ENCODE assay signal across 19 cellular contexts in the genomic region with DNA sequence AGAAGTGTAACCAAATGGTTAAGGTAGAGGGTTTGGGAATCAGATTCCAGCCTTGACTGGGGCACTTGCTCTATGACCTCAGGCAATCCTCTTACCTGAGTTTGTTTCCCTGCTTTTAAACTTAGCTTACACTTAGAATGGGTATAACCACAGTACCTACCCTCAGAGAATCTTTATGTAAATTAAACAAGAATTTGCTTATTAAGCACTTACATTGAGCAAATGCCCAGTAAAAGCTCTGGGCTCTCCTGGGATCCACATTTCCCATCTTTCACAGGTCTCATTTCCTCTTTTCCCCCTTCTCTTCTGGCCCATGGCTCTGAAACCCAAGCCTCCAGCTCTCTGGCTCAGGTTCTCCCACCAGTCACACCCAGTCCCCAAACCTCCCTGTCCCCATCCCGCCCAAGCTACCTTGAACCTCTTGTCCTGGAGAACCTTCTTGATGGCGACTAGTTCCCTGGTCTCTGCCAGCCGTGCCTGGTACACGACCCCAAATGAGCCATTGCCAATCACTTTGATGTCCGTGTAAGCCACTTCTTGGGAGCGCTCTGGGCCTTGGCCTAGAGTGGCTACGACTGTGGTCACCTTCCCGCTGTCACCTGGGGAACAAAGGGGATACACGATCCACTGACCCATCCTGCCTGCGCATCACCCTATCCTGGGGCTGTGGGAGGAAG. TPM values are rescaled to one million over a fixed set of nuclear protein-coding genes. Genes with fewer than 3 reads are reported as not detected.
DNase-seq lines count a peak whose midpoint lies in the region; ATAC-seq, FAIRE-seq and TF ChIP-seq lines count a peak whose summit lies in the region.
"Had no signal": no experiment of that assay in that cellular context is flagged by ENCODE, and none has a peak within 500 bp of the region (broad histone marks: within the 10 kb centered on the region; RNA-seq: fewer than 3 reads in every experiment).

No MANE protein-coding gene starts in this region.

- H4K20me1 ChIP-seq in IMR-90 (ENCODE audit: insufficient read depth, low read length) (peaks cover 18% of the 10 kb centered on the region), K562 (replicated peaks; ENCODE audit: control insufficient read depth, insufficient read depth, low read length) (no peaks in the 10 kb centered on the region)

- H3K36me3 ChIP-seq in IMR-90 (ENCODE audit: control insufficient read depth, insufficient read depth, low read length), result peaks cover 27% of the 10 kb centered on the region
- peaks cover 52% of the 10 kb centered on the region for H3K36me3 ChIP-seq in K562 (ENCODE audit: control insufficient read depth, insufficient read depth, low read length)
- peaks cover 40% of the 10 kb centered on the region for H3K36me3 ChIP-seq in neutrophil

- peaks cover 30% of the 10 kb centered on the region for H3K36me3 Mint-ChIP-seq in activated CD4-positive, alpha-beta T cell treated with anti-CD3 and anti-CD28 coated beads for 36 hours (ENCODE audit: low read depth)
- H3K36me3 Mint-ChIP-seq in T-helper 2 cell treated with Interferon-gamma antibody and Interleukin-4, amounts not matched to agents 5 μg/mL and 100 μg/mL, for 36 hours (ENCODE audit: low read depth), result peaks cover 36% of the 10 kb centered on the region

- H2BK120ac ChIP-seq in IMR-90 (ENCODE audit: low read depth, low read length), result no peak overlapping the region

- H3K18ac ChIP-seq in IMR-90 (ENCODE audit: low read depth, low read length), result no peak overlapping the region

- H2AK5ac ChIP-seq in IMR-90 (ENCODE audit: low read depth, low read length), result no peak overlapping the region

- H3K27ac Mint-ChIP-seq in activated CD4-positive, alpha-beta T cell treated with anti-CD3 and anti-CD28 coated beads for 36 hours, result peak overlapping the region; percentile 39
- H3K27ac Mint-ChIP-seq in T-helper 2 cell treated with Interferon-gamma antibody and Interleukin-4, amounts not matched to agents 5 μg/mL and 100 μg/mL, for 36 hours, result no peak overlapping the region

- peaks cover 56% of the 10 kb centered on the region for H3K79me2 ChIP-seq in K562 (ENCODE audit: control insufficient read depth, insufficient read depth, low read length)

- H3K4me3 ChIP-seq in IMR-90 (ENCODE audit: insufficient read depth, low read depth, low read length), result no peak overlapping the region
- no peak overlapping the region for H3K4me3 ChIP-seq in K562
- H3K4me3 ChIP-seq in neutrophil (ENCODE audit: low read depth in 1 of 2, low read length in 1 of 2), result no peak overlapping the region

- BruUV-seq in IMR-90 (replicated peaks; lab: Mats Ljungman, UMichigan) (no TSS peak), K562 (replicated peaks; lab: Mats Ljungman, UMichigan) (no TSS peak)

- CTCF ChIA-PET in activated CD4-positive, alpha-beta T cell treated with anti-CD3 and anti-CD28 coated beads for 36 hours (lab: Charles Lee), result interaction anchor here (1.1 to 2.2 kb wide), 4 partner anchors 12 to 115 kb away, joined by 3 to 6 read pairs (median 4); no protein-coding TSS in a partner anchor
- CTCF ChIA-PET in IMR-90 (lab: Yijun Ruan, JAX), result interaction anchor here (0.7 kb wide), 1 partner anchor 24 kb away, joined by 3 read pairs; no protein-coding TSS in a partner anchor
- CTCF ChIA-PET in K562 (lab: Yijun Ruan, JAX; ENCODE audit: low intra/inter-chr PET ratio), result no interaction called here

- in situ Hi-C loops in IMR-90 (cut with MboI; ENCODE audit: low sequenced_read_pairs), result no loop called here
- in situ Hi-C loops in K562 (cut with MboI), result no loop called here

- H2AFZ ChIP-seq in IMR-90 (replicated peaks; ENCODE audit: low read length, poor library complexity) (no peak overlapping the region), K562 (ENCODE audit: low read depth, low read length) (no peak overlapping the region)

- H4K91ac ChIP-seq in IMR-90 (ENCODE audit: insufficient read depth, low read depth, low read length), result no peak overlapping the region

- no peak for DNase-seq in activated CD4-positive, alpha-beta T cell treated with anti-CD3 and anti-CD28 coated beads for 36 hours
- no peak for DNase-seq in activated CD4-positive, alpha-beta T cell treated with anti-CD3 and anti-CD28 coated beads, Interleukin-2, amount 50 U/mL, for 48 hours
- DNase-seq in IMR-90, result no peak
- DNase-seq in K562 (ENCODE audit: extremely low read depth in 1 of 4, low spot score in 3 of 4), result no peak
- no peak for DNase-seq in T-helper 2 cell treated with Interferon-gamma antibody and Interleukin-4, amounts not matched to agents 5 μg/mL and 100 μg/mL, for 36 hours (ENCODE audit: low spot score)
- DNase-seq: caudate nucleus; foreskin keratinocyte; H7; MV-4-11; NCI-H2107; NCI-H748 treated with DMSO at 0.1 percent for 48 hours; stimulated activated CD4-positive, alpha-beta T cell treated with anti-CD3 and anti-CD28 coated beads, Interleukin-12 subunit alpha, Interleukin-12 subunit beta, amount 100 ng/mL, for 4 hours had no signal

- no peak overlapping the region for H3K23ac ChIP-seq in IMR-90 (ENCODE audit: low read depth, low read length)

- intact Hi-C loops in activated CD4-positive, alpha-beta T cell treated with anti-CD3 and anti-CD28 coated beads for 36 hours (cut with DNase I, micrococcal nuclease), result no loop called here
- intact Hi-C loops in IMR-90 (cut with micrococcal nuclease) (loop anchor here (5.0 kb wide), 1 partner anchor 132 kb away; no protein-coding TSS in a partner anchor), K562 (cut with micrococcal nuclease) (loop anchor here (5.0 kb wide), 2 partner anchors 42 to 58 kb away; no protein-coding TSS in a partner anchor)

- no peak overlapping the region for H2AK9ac ChIP-seq in IMR-90 (replicated peaks; ENCODE audit: low read depth, low read length, poor library complexity)

- H3K14ac ChIP-seq in IMR-90 (replicated peaks; ENCODE audit: low read depth, low read length), result no peak overlapping the region

- 0 out of 2 replicates have a peak, but pooled peaks cover 2% of the 10 kb centered on the region for H3K4me1 ChIP-seq in IMR-90 (ENCODE audit: control insufficient read depth, insufficient read depth, low read length)
- peaks cover 0 to 10% of the 10 kb centered on the region in 2 experiments; a peak in 4 of 5 replicates for H3K4me1 ChIP-seq in K562 (replicated peaks in 1 of 2; ENCODE audit: control insufficient read depth in 2 of 2, insufficient read depth in 2 of 2, low read length in 2 of 2)
- H3K4me1 ChIP-seq in neutrophil (ENCODE audit: control insufficient read depth in 1 of 2, insufficient read depth in 1 of 2, low read depth in 1 of 2, low read length in 1 of 2), result peaks cover 40 to 43% of the 10 kb centered on the region in 2 experiments

- H3K27me3 Mint-ChIP-seq in activated CD4-positive, alpha-beta T cell treated with anti-CD3 and anti-CD28 coated beads for 36 hours, result no peaks in the 10 kb centered on the region
- H3K27me3 Mint-ChIP-seq in T-helper 2 cell treated with Interferon-gamma antibody and Interleukin-4, amounts not matched to agents 5 μg/mL and 100 μg/mL, for 36 hours (ENCODE audit: low read depth), result no peaks in the 10 kb centered on the region

- TF ChIP-seq EP300 in K562 (IDR thresholded peaks at IDR 0.05; ENCODE audit: low read length), result no peak

- no peak for TF ChIP-seq POLR2A in IMR-90 (IDR thresholded peaks at IDR 0.05; ENCODE audit: low read depth, low read length)
- TF ChIP-seq POLR2A in K562 (conservative IDR thresholded peaks at IDR 0.05), result no peak

- H3K4me2 ChIP-seq in IMR-90 (ENCODE audit: low read depth, low read length) (no peak overlapping the region), K562 (ENCODE audit: insufficient read depth, low read length) (no peak overlapping the region)

- no peak overlapping the region for H3K4me3 Mint-ChIP-seq in activated CD4-positive, alpha-beta T cell treated with anti-CD3 and anti-CD28 coated beads for 36 hours
- no peak overlapping the region for H3K4me3 Mint-ChIP-seq in T-helper 2 cell treated with Interferon-gamma antibody and Interleukin-4, amounts not matched to agents 5 μg/mL and 100 μg/mL, for 36 hours

- FAIRE-seq in K562 (lab: Jason Lieb, UNC), result no peak
- FAIRE-seq: endometrium, GM12892 had no signal

- TF ChIP-seq CTCF in IMR-90 (conservative IDR thresholded peaks at IDR 0.05; ENCODE audit: low read depth, low read length), result no peak
- TF ChIP-seq CTCF in K562 (IDR thresholded peaks at IDR 0.05 in 2 of 3, conservative IDR thresholded peaks at IDR 0.05 in 1 of 3; ENCODE audit: insufficient read depth in 2 of 3, low read depth in 1 of 3, low read length in 3 of 3), result no peak
- no peak for TF ChIP-seq CTCF in neutrophil (IDR thresholded peaks at IDR 0.05)

- H3K9me3 ChIP-seq in IMR-90 (ENCODE audit: control insufficient read depth, insufficient read depth, low read length) (no peaks in the 10 kb centered on the region), K562 (replicated peaks; ENCODE audit: control insufficient read depth, insufficient read depth, low read depth, low read length) (no peaks in the 10 kb centered on the region), neutrophil (no peaks in the 10 kb centered on the region)

- no peak overlapping the region for H4K5ac ChIP-seq in IMR-90 (ENCODE audit: low read depth, low read length)

- POLR2A ChIA-PET in activated CD4-positive, alpha-beta T cell treated with anti-CD3 and anti-CD28 coated beads for 36 hours (lab: Charles Lee), result interaction anchor here (0.7 kb wide), 1 partner anchor 1546 kb away, joined by 3 read pairs; no protein-coding TSS in a partner anchor
- POLR2A ChIA-PET in IMR-90 (lab: Charles Lee; ENCODE audit: unreplicated experiment) (interaction anchor here (0.5 to 0.6 kb wide), 2 partner anchors 18 to 116 kb away, joined by 7 read pairs; no protein-coding TSS in a partner anchor), K562 (lab: Yijun Ruan, JAX) (interaction anchor here (0.6 to 11.7 kb wide), 7 partner anchors 12 to 385 kb away, joined by 3 to 116 read pairs (median 4); partner anchors contain the start of gene PAFAH1B3)

- WGBS in IMR-90 (ENCODE audit: extremely low coverage in 2 of 2, insufficient read length in 1 of 2), 2 experiments, result 95% methylated on average over 4 of the region's 10 CpGs; no CpG with 5 or more reads in 1 of the 2 experiments
- 93% methylated on average over 10 of the region's 10 CpGs for WGBS in K562 (ENCODE audit: insufficient coverage, low coverage, missing lambda C conversion rate)

- no peaks in the 10 kb centered on the region for H3K9me3 Mint-ChIP-seq in activated CD4-positive, alpha-beta T cell treated with anti-CD3 and anti-CD28 coated beads for 36 hours (ENCODE audit: low read depth)
- no peaks in the 10 kb centered on the region for H3K9me3 Mint-ChIP-seq in T-helper 2 cell treated with Interferon-gamma antibody and Interleukin-4, amounts not matched to agents 5 μg/mL and 100 μg/mL, for 36 hours

- no peak for ATAC-seq in activated CD4-positive, alpha-beta T cell treated with anti-CD3 and anti-CD28 coated beads for 36 hours
- ATAC-seq in IMR-90 (ENCODE audit: low read depth) (no peak), K562 (no peak), GM19452 (IDR thresholded peaks at IDR 0.05; ENCODE audit: unreplicated experiment) (no peak), GM18909 (IDR thresholded peaks at IDR 0.05; ENCODE audit: poor library complexity, unreplicated experiment) (no peak)
- ATAC-seq: foreskin keratinocyte, SK-N-SH treated with all-trans-retinoic acid at 6 μM for 48 hours had no signal

- H3K9me1 ChIP-seq in IMR-90 (ENCODE audit: insufficient read depth, low read length), result peaks cover 4% of the 10 kb centered on the region; the same call in 1 of the 2 replicates
- H3K9me1 ChIP-seq in K562 (ENCODE audit: control insufficient read depth, insufficient read depth, low read length), result peaks cover under 1% of the 10 kb centered on the region

- H3K79me1 ChIP-seq in IMR-90 (ENCODE audit: low read depth in 1 of 2, low read length in 2 of 2), result peaks cover 21 to 68% of the 10 kb centered on the region in 2 experiments

- no peak overlapping the region for H3K4ac ChIP-seq in IMR-90 (ENCODE audit: low read depth, low read length)

- dilution Hi-C loops in IMR-90 (cut with HindIII; ENCODE audit: low sequenced_read_pairs, unreplicated experiment), result no loop called here

- H3K9ac ChIP-seq in IMR-90 (ENCODE audit: low read depth, low read length) (no peak overlapping the region), K562 (ENCODE audit: insufficient read depth in 1 of 2, low read depth in 2 of 2, low read length in 2 of 2) (0 out of 4 replicates have a peak overlapping the region, but pooled peaks of 1 of the 2 experiments have one; percentile 14)

- no peaks in the 10 kb centered on the region for H3K27me3 ChIP-seq in IMR-90 (ENCODE audit: control insufficient read depth, insufficient read depth, low read length)
- no peaks in the 10 kb centered on the region for H3K27me3 ChIP-seq in K562 (ENCODE audit: control insufficient read depth in 2 of 2, insufficient read depth in 2 of 2, low read length in 2 of 2)
- no peaks in the 10 kb centered on the region for H3K27me3 ChIP-seq in neutrophil
- H3K27me3 ChIP-seq: foreskin keratinocyte had no signal

- peaks cover 27% of the 10 kb centered on the region for H3K4me1 Mint-ChIP-seq in activated CD4-positive, alpha-beta T cell treated with anti-CD3 and anti-CD28 coated beads for 36 hours
- peaks cover 25% of the 10 kb centered on the region for H3K4me1 Mint-ChIP-seq in T-helper 2 cell treated with Interferon-gamma antibody and Interleukin-4, amounts not matched to agents 5 μg/mL and 100 μg/mL, for 36 hours (ENCODE audit: low read depth)

- no peak overlapping the region for H2BK5ac ChIP-seq in IMR-90 (ENCODE audit: low read depth, low read length, poor library complexity, severe bottlenecking)

- no peak overlapping the region for H2BK20ac ChIP-seq in IMR-90 (ENCODE audit: low read depth, low read length)

- no peak overlapping the region for H3K27ac ChIP-seq in IMR-90 (ENCODE audit: insufficient read depth, low read length)
- H3K27ac ChIP-seq in K562 (ENCODE audit: extremely low read depth, low read depth, low read length), result no peak overlapping the region; the same call in 2 of the 3 replicates
- H3K27ac ChIP-seq in neutrophil, result peak overlapping the region; percentile 30
- H3K27ac ChIP-seq: 22Rv1, foreskin keratinocyte had no signal

- no peak overlapping the region for H2BK15ac ChIP-seq in IMR-90 (ENCODE audit: low read depth, low read length)

- TF ChIP-seq RAD21 in IMR-90 (IDR thresholded peaks at IDR 0.05; ENCODE audit: low read length) (no peak), K562 (CRISPR knock-in tag; conservative IDR thresholded peaks at IDR 0.05 in 1 of 2, IDR thresholded peaks at IDR 0.05 in 1 of 2) (no peak)

- no peak overlapping the region for H4K8ac ChIP-seq in IMR-90 (ENCODE audit: low read depth in 2 of 2, low read length in 2 of 2)

- no peak overlapping the region for H3K56ac ChIP-seq in IMR-90 (ENCODE audit: extremely low read depth, insufficient read depth, low read length)

RNA-seq across cellular contexts. Expression of gene GSK3A, which starts 2.7 kb away (rescaled TPM):
- 10 to 100 TPM; 32.6 to 43.5 TPM for total RNA-seq in activated CD4-positive, alpha-beta T cell treated with anti-CD3 and anti-CD28 coated beads for 36 hours
- total RNA-seq in IMR-90 (2012; rRNA removed) (6.9 and 8.1 TPM in 2 replicates), K562 (2014; rRNA removed) (22.7 and 25.2 TPM in 2 replicates), K562 (2014; rRNA removed; fragmentation: Illumina TruSeq; extraction: Trizol) (16.6 and 21.4 TPM in 2 replicates), K562 (2015; rRNA removed; fragmentation: Illumina TruSeq; extraction: Trizol) (31.4 and 33.3 TPM in 2 replicates), K562 (2021) (54.9 and 56.0 TPM in 2 replicates)
- polyA plus RNA-seq in IMR-90 (2012; rRNA removed) (41.4 and 43.3 TPM in 2 replicates), K562 (2011; rRNA removed) (49.3 and 61.9 TPM in 2 replicates), K562 (2014; fragmentation: Illumina TruSeq; extraction: Trizol) (90.0 and 90.7 TPM in 2 replicates), K562 (2014; fragmentation: Nextera tagmentation; extraction: Ambion mirVana) (under 1 TPM; 0.62 to 0.89 TPM), K562 (2014; rRNA removed) (54.2 and 55.4 TPM in 2 replicates)
- polyA plus RNA-seq in IMR-90 (2012; cell fraction: cytosol; rRNA removed), result 24.3 and 37.8 TPM in 2 replicates
- 37.0 and 39.0 TPM in 2 replicates for polyA plus RNA-seq in IMR-90 (2012; cell fraction: nucleus; rRNA removed; ENCODE audit: low replicate concordance)
- total RNA-seq in K562 (2011; cell fraction: chromatin; rRNA removed; ENCODE audit: low replicate concordance), result 22.4 and 48.7 TPM in 2 replicates
- 25.8 and 28.0 TPM in 2 replicates for total RNA-seq in K562 (2011; cell fraction: nucleolus; rRNA removed)
- 24.6 and 32.8 TPM in 2 replicates for total RNA-seq in K562 (2011; cell fraction: nucleoplasm; rRNA removed)
- 72.0 and 94.0 TPM in 2 replicates for polyA plus RNA-seq in K562 (2011; cell fraction: cytosol; rRNA removed)
- 46.6 and 64.9 TPM in 2 replicates for polyA plus RNA-seq in K562 (2011; cell fraction: nucleus; rRNA removed)
- polyA plus RNA-seq in K562 (2012), result 48.3 and 56.6 TPM in 2 replicates
- polyA minus RNA-seq in K562 (2011; rRNA and poly(A)+ RNA removed), result 18.3 and 32.8 TPM in 2 replicates
- polyA minus RNA-seq in K562 (2011; cell fraction: cytosol; rRNA and poly(A)+ RNA removed), result 31.4 and 33.4 TPM in 2 replicates
- 7.9 and 9.6 TPM in 2 replicates for polyA minus RNA-seq in K562 (2011; cell fraction: nucleus; rRNA and poly(A)+ RNA removed)

RNA-seq across cellular contexts. Expression of gene ERF, which starts 15.2 kb away (rescaled TPM):
- total RNA-seq in activated CD4-positive, alpha-beta T cell treated with anti-CD3 and anti-CD28 coated beads for 36 hours, result 10 to 100 TPM; 65.5 to 66.4 TPM
- total RNA-seq in IMR-90 (2012; rRNA removed) (5.2 and 6.1 TPM in 2 replicates), K562 (2014; rRNA removed) (27.1 and 29.8 TPM in 2 replicates), K562 (2014; rRNA removed; fragmentation: Illumina TruSeq; extraction: Trizol) (19.0 and 20.0 TPM in 2 replicates), K562 (2015; rRNA removed; fragmentation: Illumina TruSeq; extraction: Trizol) (26.5 and 30.0 TPM in 2 replicates), K562 (2021) (72.7 and 75.4 TPM in 2 replicates)
- polyA plus RNA-seq in IMR-90 (2012; rRNA removed) (32.4 and 50.9 TPM in 2 replicates), K562 (2011; rRNA removed) (27.0 and 41.5 TPM in 2 replicates), K562 (2014; fragmentation: Illumina TruSeq; extraction: Trizol) (28.9 and 45.7 TPM in 2 replicates), K562 (2014; fragmentation: Nextera tagmentation; extraction: Ambion mirVana) (under 1 TPM; 0.03 to 0.13 TPM), K562 (2014; rRNA removed) (54.9 and 62.2 TPM in 2 replicates)
- 21.0 and 43.3 TPM in 2 replicates for polyA plus RNA-seq in IMR-90 (2012; cell fraction: cytosol; rRNA removed)
- polyA plus RNA-seq in IMR-90 (2012; cell fraction: nucleus; rRNA removed; ENCODE audit: low replicate concordance), result 185 and 200 TPM in 2 replicates
- 105 and 266 TPM in 2 replicates for total RNA-seq in K562 (2011; cell fraction: chromatin; rRNA removed; ENCODE audit: low replicate concordance)
- total RNA-seq in K562 (2011; cell fraction: nucleolus; rRNA removed), result 150 and 152 TPM in 2 replicates
- total RNA-seq in K562 (2011; cell fraction: nucleoplasm; rRNA removed), result 89.4 and 93.6 TPM in 2 replicates
- polyA plus RNA-seq in K562 (2011; cell fraction: cytosol; rRNA removed), result 33.1 and 53.6 TPM in 2 replicates
- polyA plus RNA-seq in K562 (2011; cell fraction: nucleus; rRNA removed), result 142 and 197 TPM in 2 replicates
- 34.3 and 44.0 TPM in 2 replicates for polyA plus RNA-seq in K562 (2012)
- polyA minus RNA-seq in K562 (2011; rRNA and poly(A)+ RNA removed), result 16.2 and 21.5 TPM in 2 replicates
- polyA minus RNA-seq in K562 (2011; cell fraction: cytosol; rRNA and poly(A)+ RNA removed), result 31.7 and 33.0 TPM in 2 replicates
- 30.3 and 43.7 TPM in 2 replicates for polyA minus RNA-seq in K562 (2011; cell fraction: nucleus; rRNA and poly(A)+ RNA removed)

RNA-seq across cellular contexts. Expression of gene ZNF526, which starts 19.6 kb away (rescaled TPM):
- total RNA-seq in activated CD4-positive, alpha-beta T cell treated with anti-CD3 and anti-CD28 coated beads for 36 hours, result 10 to 100 TPM; 11.9 to 15.2 TPM
- 13.6 and 14.2 TPM in 2 replicates for total RNA-seq in IMR-90 (2012; rRNA removed)
- polyA plus RNA-seq in IMR-90 (2012; rRNA removed), result 6.8 and 7.3 TPM in 2 replicates
- 3.2 and 6.0 TPM in 2 replicates for polyA plus RNA-seq in IMR-90 (2012; cell fraction: cytosol; rRNA removed)
- 5.4 and 9.9 TPM in 2 replicates for polyA plus RNA-seq in IMR-90 (2012; cell fraction: nucleus; rRNA removed; ENCODE audit: low replicate concordance)
- 21.1 and 52.8 TPM in 2 replicates for total RNA-seq in K562 (2011; cell fraction: chromatin; rRNA removed; ENCODE audit: low replicate concordance)
- total RNA-seq in K562 (2011; cell fraction: nucleolus; rRNA removed), result 30.7 and 40.2 TPM in 2 replicates
- 23.1 and 30.6 TPM in 2 replicates for total RNA-seq in K562 (2011; cell fraction: nucleoplasm; rRNA removed)
- total RNA-seq in K562 (2014; rRNA removed), result 8.3 and 11.5 TPM in 2 replicates
- 5.3 and 6.1 TPM in 2 replicates for total RNA-seq in K562 (2014; rRNA removed; fragmentation: Illumina TruSeq; extraction: Trizol)
- total RNA-seq in K562 (2015; rRNA removed; fragmentation: Illumina TruSeq; extraction: Trizol), result 7.6 and 8.2 TPM in 2 replicates
- 17.9 and 19.9 TPM in 2 replicates for total RNA-seq in K562 (2021)
- polyA plus RNA-seq in K562 (2011; rRNA removed), result 4.2 and 8.3 TPM in 2 replicates
- polyA plus RNA-seq in K562 (2011; cell fraction: cytosol; rRNA removed), result 5.2 and 8.1 TPM in 2 replicates
- 7.2 and 8.4 TPM in 2 replicates for polyA plus RNA-seq in K562 (2011; cell fraction: nucleus; rRNA removed)
- polyA plus RNA-seq in K562 (2012), result 8.0 and 13.2 TPM in 2 replicates
- polyA plus RNA-seq in K562 (2014; fragmentation: Illumina TruSeq; extraction: Trizol), result 6.5 and 8.6 TPM in 2 replicates
- polyA plus RNA-seq in K562 (2014; fragmentation: Nextera tagmentation; extraction: Ambion mirVana), result 1 to 10 TPM; 1.3 to 2.2 TPM
- polyA plus RNA-seq in K562 (2014; rRNA removed), result 6.2 and 7.4 TPM in 2 replicates
- 10.0 and 13.2 TPM in 2 replicates for polyA minus RNA-seq in K562 (2011; rRNA and poly(A)+ RNA removed)
- polyA minus RNA-seq in K562 (2011; cell fraction: cytosol; rRNA and poly(A)+ RNA removed), result 6.9 TPM in 2 replicates
- polyA minus RNA-seq in K562 (2011; cell fraction: nucleus; rRNA and poly(A)+ RNA removed), result 9.0 and 12.9 TPM in 2 replicates

RNA-seq across cellular contexts. Expression of gene DEDD2, which starts 22.2 kb away (rescaled TPM):
- total RNA-seq in activated CD4-positive, alpha-beta T cell treated with anti-CD3 and anti-CD28 coated beads for 36 hours, result 10 to 100 TPM; 25.9 to 27.3 TPM
- total RNA-seq in IMR-90 (2012; rRNA removed) (8.1 and 8.2 TPM in 2 replicates), K562 (2014; rRNA removed) (37.5 and 53.6 TPM in 2 replicates), K562 (2014; rRNA removed; fragmentation: Illumina TruSeq; extraction: Trizol) (12.5 and 16.8 TPM in 2 replicates), K562 (2015; rRNA removed; fragmentation: Illumina TruSeq; extraction: Trizol) (24.1 and 24.5 TPM in 2 replicates), K562 (2021) (35.9 and 37.3 TPM in 2 replicates)
- polyA plus RNA-seq in IMR-90 (2012; rRNA removed) (21.0 and 26.1 TPM in 2 replicates), K562 (2011; rRNA removed) (29.2 and 36.2 TPM in 2 replicates), K562 (2014; fragmentation: Illumina TruSeq; extraction: Trizol) (31.3 and 34.0 TPM in 2 replicates), K562 (2014; fragmentation: Nextera tagmentation; extraction: Ambion mirVana) (1 to 10 TPM; 4.3 to 4.7 TPM), K562 (2014; rRNA removed) (43.0 and 47.8 TPM in 2 replicates)
- polyA plus RNA-seq in IMR-90 (2012; cell fraction: cytosol; rRNA removed), result 28.9 and 45.6 TPM in 2 replicates
- 21.5 and 40.6 TPM in 2 replicates for polyA plus RNA-seq in IMR-90 (2012; cell fraction: nucleus; rRNA removed; ENCODE audit: low replicate concordance)
- 11.8 and 32.9 TPM in 2 replicates for total RNA-seq in K562 (2011; cell fraction: chromatin; rRNA removed; ENCODE audit: low replicate concordance)
- 28.2 and 29.9 TPM in 2 replicates for total RNA-seq in K562 (2011; cell fraction: nucleolus; rRNA removed)
- 20.2 and 21.2 TPM in 2 replicates for total RNA-seq in K562 (2011; cell fraction: nucleoplasm; rRNA removed)
- 52.8 and 104 TPM in 2 replicates for polyA plus RNA-seq in K562 (2011; cell fraction: cytosol; rRNA removed)
- polyA plus RNA-seq in K562 (2011; cell fraction: nucleus; rRNA removed), result 35.0 and 53.5 TPM in 2 replicates
- polyA plus RNA-seq in K562 (2012), result 28.1 and 29.6 TPM in 2 replicates
- polyA minus RNA-seq in K562 (2011; rRNA and poly(A)+ RNA removed), result 9.9 and 15.1 TPM in 2 replicates
- 15.5 and 17.2 TPM in 2 replicates for polyA minus RNA-seq in K562 (2011; cell fraction: cytosol; rRNA and poly(A)+ RNA removed)
- 8.8 and 9.7 TPM in 2 replicates for polyA minus RNA-seq in K562 (2011; cell fraction: nucleus; rRNA and poly(A)+ RNA removed)

RNA-seq across cellular contexts. Expression of gene CIC, which starts 29.4 kb away (rescaled TPM):
- 10 to 100 TPM; 62.8 to 66.3 TPM for total RNA-seq in activated CD4-positive, alpha-beta T cell treated with anti-CD3 and anti-CD28 coated beads for 36 hours
- total RNA-seq in IMR-90 (2012; rRNA removed) (1.8 and 2.5 TPM in 2 replicates), K562 (2014; rRNA removed) (13.6 and 13.7 TPM in 2 replicates), K562 (2014; rRNA removed; fragmentation: Illumina TruSeq; extraction: Trizol) (1.5 and 2.2 TPM in 2 replicates), K562 (2015; rRNA removed; fragmentation: Illumina TruSeq; extraction: Trizol) (8.6 and 8.7 TPM in 2 replicates), K562 (2021) (37.6 and 44.7 TPM in 2 replicates)
- polyA plus RNA-seq in IMR-90 (2012; rRNA removed) (23.2 and 27.3 TPM in 2 replicates), K562 (2011; rRNA removed) (3.0 and 5.8 TPM in 2 replicates), K562 (2014; fragmentation: Illumina TruSeq; extraction: Trizol) (12.0 and 21.5 TPM in 2 replicates), K562 (2014; fragmentation: Nextera tagmentation; extraction: Ambion mirVana) (under 1 TPM; 0.07 to 0.13 TPM), K562 (2014; rRNA removed) (18.9 and 19.9 TPM in 2 replicates)
- polyA plus RNA-seq in IMR-90 (2012; cell fraction: cytosol; rRNA removed), result 20.0 and 22.5 TPM in 2 replicates
- 50.1 and 139 TPM in 2 replicates for polyA plus RNA-seq in IMR-90 (2012; cell fraction: nucleus; rRNA removed; ENCODE audit: low replicate concordance)
- 24.1 and 86.8 TPM in 2 replicates for total RNA-seq in K562 (2011; cell fraction: chromatin; rRNA removed; ENCODE audit: low replicate concordance)
- 64.6 and 65.9 TPM in 2 replicates for total RNA-seq in K562 (2011; cell fraction: nucleolus; rRNA removed)
- 39.3 and 41.3 TPM in 2 replicates for total RNA-seq in K562 (2011; cell fraction: nucleoplasm; rRNA removed)
- 4.3 and 10.0 TPM in 2 replicates for polyA plus RNA-seq in K562 (2011; cell fraction: cytosol; rRNA removed)
- 37.3 and 64.7 TPM in 2 replicates for polyA plus RNA-seq in K562 (2011; cell fraction: nucleus; rRNA removed)
- 24.4 and 27.9 TPM in 2 replicates for polyA plus RNA-seq in K562 (2012)
- 1.8 and 2.4 TPM in 2 replicates for polyA minus RNA-seq in K562 (2011; rRNA and poly(A)+ RNA removed)
- 12.8 and 21.3 TPM in 2 replicates for polyA minus RNA-seq in K562 (2011; cell fraction: cytosol; rRNA and poly(A)+ RNA removed)
- polyA minus RNA-seq in K562 (2011; cell fraction: nucleus; rRNA and poly(A)+ RNA removed), result 14.4 and 16.6 TPM in 2 replicates

Comparison
In these comparisons a context has a peak if more than half of its experiments do, and no peak if none do; other contexts are left out.
1. intact Hi-C loops: an anchor here in IMR-90 (5.0 kb wide) and K562 (5.0 kb wide); none called in activated CD4-positive, alpha-beta T cell treated with anti-CD3 and anti-CD28 coated beads for 36 hours.